In the genomic region with DNA sequence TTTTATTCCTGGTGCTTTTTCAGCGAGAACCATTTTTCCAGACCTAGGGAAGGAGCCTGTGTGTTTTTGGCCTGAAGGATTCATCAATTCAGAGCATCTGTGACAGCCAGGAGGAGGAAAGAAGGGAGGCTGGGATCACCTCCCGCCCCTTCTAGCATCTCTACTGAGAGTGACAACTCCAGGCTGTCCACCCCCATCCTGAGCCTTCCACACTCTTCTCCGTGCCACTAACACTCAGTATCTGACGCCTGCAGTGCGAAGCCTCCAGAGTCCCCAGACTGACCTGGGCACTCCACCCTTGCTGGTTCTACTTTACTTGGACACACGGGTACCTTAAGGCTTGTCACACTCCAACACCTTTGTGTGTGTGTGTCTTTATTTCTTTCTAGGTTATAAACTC, we compare ENCODE assay signal across 16 cellular contexts.
"Had no signal": no experiment of that assay in that cellular context is flagged by ENCODE, and none has a peak within 500 bp of the region (broad histone marks: within the 10 kb centered on the region; RNA-seq: fewer than 3 reads in every experiment).

No MANE protein-coding gene starts in this region.

- DNase-seq: central memory CD4-positive, alpha-beta T cell; effector memory CD8-positive, alpha-beta T cell; esophagus squamous epithelium; foreskin fibroblast; glutamatergic neuron; left colon; mucosa of descending colon; natural killer cell; right lobe of liver; stimulated activated CD4-positive, alpha-beta T cell treated with anti-CD3 and anti-CD28 coated beads, Interleukin-4, amount 100 ng/mL, for 24 hours; stimulated activated naive B cell treated with anti-CD40 and anti-IgM and Interleukin-4, amounts not matched to agents 10 μg/mL and 1 μg/mL and 100 μg/mL, for 72 hours; stimulated activated naive CD8-positive, alpha-beta T cell treated with anti-CD3 and anti-CD28 coated beads, Interleukin-15, amount 100 ng/mL, for 72 hours; testis had no signal

- H3K27me3 ChIP-seq: gastroesophageal sphincter, right lobe of liver, testis, tibial nerve had no signal

- H3K9me3 ChIP-seq: esophagus squamous epithelium, gastroesophageal sphincter, mucosa of descending colon, right lobe of liver, testis, tibial nerve had no signal

- H3K27ac ChIP-seq: epithelial cell of prostate, esophagus squamous epithelium, gastroesophageal sphincter, right lobe of liver, testis had no signal

- H3K36me3 ChIP-seq: esophagus squamous epithelium, right lobe of liver had no signal

- H3K4me3 ChIP-seq: esophagus squamous epithelium, gastroesophageal sphincter, mucosa of descending colon, right lobe of liver, testis, tibial nerve had no signal

- ATAC-seq: effector memory CD8-positive, alpha-beta T cell; gastroesophageal sphincter; left colon; mucosa of descending colon; natural killer cell; right lobe of liver; stimulated activated naive B cell treated with anti-CD40 and anti-IgM and Interleukin-4, amounts not matched to agents 10 μg/mL and 1 μg/mL and 100 μg/mL, for 72 hours; stimulated activated naive CD8-positive, alpha-beta T cell treated with anti-CD3 and anti-CD28 coated beads, Interleukin-15, amount 100 ng/mL, for 72 hours had no signal

- H3K4me1 ChIP-seq: esophagus squamous epithelium, right lobe of liver had no signal
